Comparison of ENCODE assay signal across 14 cellular contexts in the genomic region with DNA sequence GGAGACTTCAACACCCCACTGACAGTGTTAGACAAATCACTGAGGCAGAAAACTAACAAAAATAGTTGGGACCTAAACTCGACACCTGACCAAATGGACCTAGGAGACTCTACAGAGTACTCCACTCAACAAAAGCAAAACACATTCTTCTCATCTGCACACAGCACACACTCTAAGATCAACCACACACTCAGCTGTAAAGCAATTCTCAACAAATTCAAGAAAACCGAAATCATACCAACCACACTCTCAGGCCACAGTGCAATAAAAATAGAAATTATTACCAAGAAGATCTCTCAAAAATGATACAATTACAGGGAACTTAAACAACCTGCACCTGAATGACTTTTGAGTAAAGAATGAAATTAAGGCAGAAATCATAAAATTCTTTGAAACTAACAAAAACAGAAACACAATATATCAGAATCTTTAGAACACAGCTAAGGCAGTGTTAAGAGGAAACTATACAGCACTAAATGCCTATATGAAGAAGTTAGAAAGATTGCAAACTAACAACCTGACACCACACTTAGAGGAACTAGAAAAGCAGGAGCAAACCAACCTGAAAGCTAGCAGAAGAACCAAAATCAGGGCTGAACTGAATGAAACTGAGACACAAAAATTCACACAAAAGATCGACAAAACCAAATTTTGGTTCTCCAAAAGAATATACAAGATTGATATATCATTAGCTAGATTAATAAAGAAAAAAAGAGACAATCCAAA. TPM values are rescaled to one million over a fixed set of nuclear protein-coding genes. Genes with fewer than 3 reads are reported as not detected.
DNase-seq lines count a peak whose midpoint lies in the region; ATAC-seq and TF ChIP-seq lines count a peak whose summit lies in the region.
"Had no signal": no experiment of that assay in that cellular context is flagged by ENCODE, and none has a peak within 500 bp of the region (broad histone marks: within the 10 kb centered on the region; RNA-seq: fewer than 3 reads in every experiment).

No MANE protein-coding gene starts in this region.

- H3K27ac ChIP-seq in right atrium auricular region, result no peak overlapping the region
- H3K27ac ChIP-seq: BLaER1, HL-60, upper lobe of right lung had no signal

- ATAC-seq in GM18858 (IDR thresholded peaks at IDR 0.05; ENCODE audit: unreplicated experiment) (peak; percentile 76), GM21390 (IDR thresholded peaks at IDR 0.05; ENCODE audit: unreplicated experiment) (peak; percentile 92), HG02943 (IDR thresholded peaks at IDR 0.05; ENCODE audit: low read depth, unreplicated experiment) (peak; percentile 89), HG03558 (IDR thresholded peaks at IDR 0.05; ENCODE audit: extremely low read depth, unreplicated experiment) (peak; percentile 75)
- ATAC-seq: upper lobe of right lung had no signal

- no peak overlapping the region for H3K4me3 ChIP-seq in right atrium auricular region
- H3K4me3 ChIP-seq: BLaER1, upper lobe of right lung had no signal

- no peak for DNase-seq in foreskin melanocyte
- no peak for DNase-seq in NCI-H69 (lab: John Stamatoyannopoulos, UW)
- no peak for DNase-seq in activated CD4-positive, alpha-beta T cell treated with anti-CD3 and anti-CD28 coated beads, Interleukin-2, amount 50 U/mL, for 1 hour
- DNase-seq in right atrium auricular region (ENCODE audit: low spot score), result no peak
- DNase-seq: activated CD4-positive, alpha-beta T cell treated with anti-CD3 and anti-CD28 coated beads for 4 hours; activated naive CD4-positive, alpha-beta T cell treated with Interleukin-2 at 50 U/mL for 16 hours; SW 1271; upper lobe of right lung had no signal

- no peaks in the 10 kb centered on the region for H3K4me1 ChIP-seq in right atrium auricular region
- H3K4me1 ChIP-seq: BLaER1, upper lobe of right lung had no signal

- TF ChIP-seq CTCF in right atrium auricular region (IDR thresholded peaks at IDR 0.05), result no peak

- H3K36me3 ChIP-seq in right atrium auricular region, result no peaks in the 10 kb centered on the region
- H3K36me3 ChIP-seq: upper lobe of right lung had no signal

- H3K9me3 ChIP-seq in right atrium auricular region, result no peaks in the 10 kb centered on the region
- H3K9me3 ChIP-seq: upper lobe of right lung had no signal

- H3K27me3 ChIP-seq in right atrium auricular region, result no peaks in the 10 kb centered on the region
- H3K27me3 ChIP-seq: BLaER1, upper lobe of right lung had no signal

RNA-seq across cellular contexts. Expression of gene RTTN, which starts 46.3 kb away (rescaled TPM):
- 1 to 10 TPM; 6.3 to 8.0 TPM for total RNA-seq in right atrium auricular region
